Comparison of ENCODE assay signal across 1 cellular context in the genomic region with DNA sequence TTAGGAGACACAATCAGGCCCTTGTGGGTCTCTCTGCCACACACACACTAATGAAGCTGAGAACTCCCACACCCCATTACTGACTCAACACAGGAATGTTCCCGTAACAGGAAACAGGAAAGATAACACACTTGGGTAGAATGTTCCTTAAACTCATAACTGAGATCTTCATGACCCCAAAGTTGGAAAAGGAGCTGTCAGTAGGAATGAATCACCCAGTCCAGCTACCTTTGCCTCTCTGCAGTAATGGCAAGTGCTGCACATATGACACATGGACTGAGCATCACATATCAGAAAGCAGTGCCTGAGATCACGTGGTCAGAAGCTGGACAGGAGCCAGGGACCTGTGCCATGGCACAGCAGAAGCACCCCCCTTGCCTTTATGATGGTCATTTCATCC.
TF ChIP-seq lines count a peak whose summit lies in the region.

No MANE protein-coding gene starts in this region.

TF ChIP-seq in GM12878, 131 proteins besides CTCF, POLR2A, EP300 and RAD21:
- TF ChIP-seq, protein P1, sequence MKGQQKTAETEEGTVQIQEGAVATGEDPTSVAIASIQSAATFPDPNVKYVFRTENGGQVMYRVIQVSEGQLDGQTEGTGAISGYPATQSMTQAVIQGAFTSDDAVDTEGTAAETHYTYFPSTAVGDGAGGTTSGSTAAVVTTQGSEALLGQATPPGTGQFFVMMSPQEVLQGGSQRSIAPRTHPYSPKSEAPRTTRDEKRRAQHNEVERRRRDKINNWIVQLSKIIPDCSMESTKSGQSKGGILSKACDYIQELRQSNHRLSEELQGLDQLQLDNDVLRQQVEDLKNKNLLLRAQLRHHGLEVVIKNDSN (IDR thresholded peaks at IDR 0.05; ENCODE audit: borderline replicate concordance, extremely low read length, insufficient read depth, low read depth, low read length) = peak; percentile 10
- TF ChIP-seq CBX5 (IDR thresholded peaks at IDR 0.05; ENCODE audit: low read depth) = no peak
